8 cellular contexts compared by ENCODE assay signal in the genomic region with DNA sequence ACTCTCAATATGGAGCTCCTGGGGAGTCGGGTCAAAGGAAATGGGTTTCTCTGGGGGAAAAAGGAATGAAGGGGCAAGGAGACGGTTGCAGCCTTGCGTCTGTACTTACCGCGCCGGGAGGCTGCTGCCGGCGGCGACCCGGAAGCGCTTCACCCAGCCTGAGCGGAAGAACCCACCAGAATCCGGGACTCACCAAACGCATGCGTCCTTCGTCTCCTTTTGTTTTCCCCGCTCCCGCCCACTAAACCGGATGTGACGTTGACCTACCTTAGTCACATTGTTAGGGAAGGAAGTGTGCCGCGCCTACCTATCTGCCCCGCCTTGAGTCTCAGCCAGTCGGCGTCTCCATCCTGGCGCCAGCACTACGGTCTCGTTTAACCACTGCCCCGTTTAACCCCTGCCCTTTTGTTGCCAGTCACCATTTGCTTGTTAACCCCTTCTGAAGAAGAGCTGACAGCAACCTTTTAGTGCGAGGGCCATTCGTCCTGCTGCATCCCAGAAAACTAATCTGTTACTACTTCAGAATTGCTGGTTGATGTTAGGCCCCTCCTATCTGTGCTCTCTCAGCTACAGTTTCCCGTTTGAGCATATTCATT.
DNase-seq lines count a peak whose midpoint lies in the region; ATAC-seq lines count a peak whose summit lies in the region.

A gene (minus strand): TSS at position 155 of the 596 bp plus-strand sequence. CDS start 1,419 bp downstream, outside the sequence.

- H3K27ac ChIP-seq in cingulate gyrus (ENCODE audit: low read depth, low read length), result peak within 1 kb of the TSS; percentile 100

- peak; percentile 67 for ATAC-seq in HG03442 (IDR thresholded peaks at IDR 0.05; ENCODE audit: unreplicated experiment)

- DNase-seq in AML-193 (lab: John Stamatoyannopoulos, UW) (peak; percentile 96 to 97), GM19238 (ENCODE audit: insufficient read length, low spot score) (peak; percentile 83), NCI-H524 (lab: John Stamatoyannopoulos, UW) (peak; percentile 96 to 99), kidney tubule cell (ENCODE audit: low spot score) (peak; percentile 99)
- peak; percentile 99 for DNase-seq in activated CD4-positive, alpha-beta T cell treated with anti-CD3 and anti-CD28 coated beads for 4 hours
- DNase-seq in stimulated activated CD4-positive, alpha-beta T cell treated with anti-CD3 and anti-CD28 coated beads, Interleukin-1b, Interleukin-23, amount 100 ng/mL, for 24 hours (ENCODE audit: low read depth in 4 of 4, low spot score in 1 of 4), result peak; percentile 97 to 100 (median 99)

Comparison
In these comparisons a context has a peak if more than half of its experiments do, and no peak if none do; other contexts are left out.
1. Peak in every context shown above with its lines: DNase-seq, ATAC-seq and H3K27ac ChIP-seq.